In genomic region chr16:4680673-4681470, GRCh38 we compare ENCODE assay signal across 9 cellular contexts. TPM values are rescaled to one million over a fixed set of nuclear protein-coding genes. Genes with fewer than 3 reads are reported as not detected.
DNase-seq lines count a peak whose midpoint lies in the region; ATAC-seq and TF ChIP-seq lines count a peak whose summit lies in the region.
"Had no signal": no experiment of that assay in that cellular context is flagged by ENCODE, and none has a peak within 500 bp of the region (broad histone marks: within the 10 kb centered on the region; RNA-seq: fewer than 3 reads in every experiment).

No MANE protein-coding gene starts in this region.

- peaks cover 11 to 99% (median 81%) of the 10 kb centered on the region in 4 donors for H3K36me3 ChIP-seq in esophagus muscularis mucosa
- peaks cover 0 to 75% (median 0%) of the 10 kb centered on the region in 3 experiments for H3K36me3 ChIP-seq in naive thymus-derived CD4-positive, alpha-beta T cell (ENCODE audit: control insufficient read depth in 2 of 3, insufficient read depth in 3 of 3, low read length in 3 of 3)

- TF ChIP-seq POLR2A in esophagus muscularis mucosa (IDR thresholded peaks at IDR 0.05; ENCODE audit: low read depth) = no peak

- no peaks in the 10 kb centered on the region for H3K36me3 Mint-ChIP-seq in natural killer cell
- no peaks in the 10 kb centered on the region for H3K36me3 Mint-ChIP-seq in natural killer cell treated with Interleukin-12 subunit alpha and Interleukin-12 subunit beta and Interleukin-15 and Interleukin-18, amount 100 ng/mL, for 72 hours
- peaks cover 0 to 15% (median 0%) of the 10 kb centered on the region in 5 donors for H3K36me3 Mint-ChIP-seq in naive thymus-derived CD4-positive, alpha-beta T cell

- peak overlapping the region; percentile 29 to 65 for H3K27ac Mint-ChIP-seq in natural killer cell
- peak overlapping the region in 1 of 2 donors; percentile 35 for H3K27ac Mint-ChIP-seq in natural killer cell treated with Interleukin-12 subunit alpha and Interleukin-12 subunit beta and Interleukin-15 and Interleukin-18, amount 100 ng/mL, for 72 hours
- H3K27ac Mint-ChIP-seq in naive thymus-derived CD4-positive, alpha-beta T cell = peak overlapping the region in 7 of 9 donors; percentile 25 to 88 (median 59)

- ATAC-seq in natural killer cell = no peak
- ATAC-seq in natural killer cell treated with Interleukin-12 subunit alpha and Interleukin-12 subunit beta and Interleukin-15 and Interleukin-18, amount 100 ng/mL, for 72 hours = no peak
- no peak for ATAC-seq in naive thymus-derived CD4-positive, alpha-beta T cell
- ATAC-seq: activated CD4-positive, CD25-positive, alpha-beta regulatory T cell treated with anti-CD3 and anti-CD28 coated beads, Interleukin-2, amount 50 U/mL, for 24 hours had no signal

- H3K9me3 ChIP-seq in esophagus muscularis mucosa = no peaks in the 10 kb centered on the region
- no peaks in the 10 kb centered on the region for H3K9me3 ChIP-seq in naive thymus-derived CD4-positive, alpha-beta T cell (ENCODE audit: control insufficient read depth in 2 of 3, low read length in 3 of 3)

- H3K4me3 Mint-ChIP-seq in natural killer cell = no peak overlapping the region
- no peak overlapping the region for H3K4me3 Mint-ChIP-seq in natural killer cell treated with Interleukin-12 subunit alpha and Interleukin-12 subunit beta and Interleukin-15 and Interleukin-18, amount 100 ng/mL, for 72 hours
- peak overlapping the region in 4 of 10 donors; percentile 25 to 65 (median 50) for H3K4me3 Mint-ChIP-seq in naive thymus-derived CD4-positive, alpha-beta T cell

- no peak for DNase-seq in natural killer cell
- DNase-seq in natural killer cell treated with Interleukin-12 subunit alpha and Interleukin-12 subunit beta and Interleukin-15 and Interleukin-18, amount 100 ng/mL, for 72 hours (ENCODE audit: low spot score) = no peak
- no peak for DNase-seq in esophagus muscularis mucosa (ENCODE audit: extremely low spot score)
- DNase-seq in naive thymus-derived CD4-positive, alpha-beta T cell = no peak
- DNase-seq in NCI-H1417 treated with DMSO at 0.1 percent for 48 hours (lab: John Stamatoyannopoulos, UW) = no peak
- DNase-seq in dermis blood vessel endothelial cell = no peak
- DNase-seq in HPDE6-E6E7 (ENCODE audit: extremely low spot score) = no peak
- DNase-seq in GM03348 (ENCODE audit: low spot score) = no peak

- WGBS in esophagus muscularis mucosa = 88% methylated on average over 23 of the region's 26 CpGs

- H3K4me1 Mint-ChIP-seq in natural killer cell = peaks cover 12 to 26% of the 10 kb centered on the region in 2 donors
- H3K4me1 Mint-ChIP-seq in natural killer cell treated with Interleukin-12 subunit alpha and Interleukin-12 subunit beta and Interleukin-15 and Interleukin-18, amount 100 ng/mL, for 72 hours (ENCODE audit: low read depth in 2 of 2) = peaks cover 12 to 16% of the 10 kb centered on the region in 2 donors
- H3K4me1 Mint-ChIP-seq in naive thymus-derived CD4-positive, alpha-beta T cell = peaks cover 24 to 35% (median 28%) of the 10 kb centered on the region in 7 donors

- H3K27me3 ChIP-seq in esophagus muscularis mucosa = no peaks in the 10 kb centered on the region
- H3K27me3 ChIP-seq in naive thymus-derived CD4-positive, alpha-beta T cell (ENCODE audit: control insufficient read depth in 2 of 2, insufficient read depth in 2 of 2, low read length in 2 of 2) = no peaks in the 10 kb centered on the region

- intact Hi-C loops in natural killer cell (cut with micrococcal nuclease) (no loop called here), esophagus muscularis mucosa (cut with DNase I) (loop anchor here (5.0 kb wide), 1 partner anchor 69 kb away; the partner anchor contains the start of gene UBALD1)
- intact Hi-C loops in naive thymus-derived CD4-positive, alpha-beta T cell (cut with micrococcal nuclease) = no loop called here

- POLR2A ChIA-PET in naive thymus-derived CD4-positive, alpha-beta T cell (lab: Charles Lee) = interaction anchor here (1.4 to 1.5 kb wide), 2 partner anchors 10 to 16 kb away, joined by 3 to 4 read pairs; no protein-coding TSS in a partner anchor

- H3K9me3 Mint-ChIP-seq in natural killer cell = no peaks in the 10 kb centered on the region
- H3K9me3 Mint-ChIP-seq in natural killer cell treated with Interleukin-12 subunit alpha and Interleukin-12 subunit beta and Interleukin-15 and Interleukin-18, amount 100 ng/mL, for 72 hours = no peaks in the 10 kb centered on the region
- H3K9me3 Mint-ChIP-seq in naive thymus-derived CD4-positive, alpha-beta T cell = no peaks in the 10 kb centered on the region

- H3K4me1 ChIP-seq in esophagus muscularis mucosa = peaks cover 23 to 49% (median 37%) of the 10 kb centered on the region in 4 donors
- peaks cover 13 to 18% of the 10 kb centered on the region in 2 donors for H3K4me1 ChIP-seq in naive thymus-derived CD4-positive, alpha-beta T cell (ENCODE audit: control insufficient read depth in 2 of 2, insufficient read depth in 2 of 2, low read length in 2 of 2)

- CTCF ChIA-PET in naive thymus-derived CD4-positive, alpha-beta T cell (lab: Charles Lee) = no interaction called here

- H3K27ac ChIP-seq in esophagus muscularis mucosa (replicated peaks in 1 of 4) = peak overlapping the region; percentile 43 to 84 (median 77)
- peak overlapping the region; percentile 27 for H3K27ac ChIP-seq in naive thymus-derived CD4-positive, alpha-beta T cell (ENCODE audit: low read depth, low read length)

- no peaks in the 10 kb centered on the region for H3K27me3 Mint-ChIP-seq in natural killer cell (ENCODE audit: low read depth in 2 of 2)
- H3K27me3 Mint-ChIP-seq in natural killer cell treated with Interleukin-12 subunit alpha and Interleukin-12 subunit beta and Interleukin-15 and Interleukin-18, amount 100 ng/mL, for 72 hours = no peaks in the 10 kb centered on the region
- no peaks in the 10 kb centered on the region for H3K27me3 Mint-ChIP-seq in naive thymus-derived CD4-positive, alpha-beta T cell

- TF ChIP-seq CTCF in natural killer cell (IDR thresholded peaks at IDR 0.05) (no peak), esophagus muscularis mucosa (IDR thresholded peaks at IDR 0.05) (no peak)

- peak overlapping the region; percentile 32 to 52 (median 42) for H3K4me3 ChIP-seq in esophagus muscularis mucosa
- no peak overlapping the region for H3K4me3 ChIP-seq in naive thymus-derived CD4-positive, alpha-beta T cell (ENCODE audit: low read length)

- TF ChIP-seq EP300 in esophagus muscularis mucosa (IDR thresholded peaks at IDR 0.05) = no peak

RNA-seq across cellular contexts. Expression of gene NUDT16L1, which starts 12.5 kb away (rescaled TPM):
- total RNA-seq in natural killer cell (10 to 100 TPM; 30.8 to 39.1 (median 35.0) TPM), esophagus muscularis mucosa (10 to 100 TPM; 18.1 to 33.9 (median 24.6) TPM), dermis blood vessel endothelial cell (34.4 and 39.0 TPM in 2 replicates)
- 10 to 100 TPM; 37.3 to 57.0 TPM for total RNA-seq in natural killer cell treated with Interleukin-12 subunit alpha and Interleukin-12 subunit beta and Interleukin-15 and Interleukin-18, amount 100 ng/mL, for 72 hours
- total RNA-seq in naive thymus-derived CD4-positive, alpha-beta T cell = 10 to 100 TPM; 42.8 to 65.4 (median 53.3) TPM
- 100 to 1,000 TPM; 104 to 133 TPM for polyA plus RNA-seq in naive thymus-derived CD4-positive, alpha-beta T cell

RNA-seq across cellular contexts. Expression of gene ANKS3, which starts 53.2 kb away (rescaled TPM):
- total RNA-seq in natural killer cell = 10 to 100 TPM; 19.7 to 20.8 (median 20.5) TPM
- 10 to 100 TPM; 19.0 to 39.1 TPM for total RNA-seq in natural killer cell treated with Interleukin-12 subunit alpha and Interleukin-12 subunit beta and Interleukin-15 and Interleukin-18, amount 100 ng/mL, for 72 hours
- total RNA-seq in esophagus muscularis mucosa = 10 to 100 TPM; 17.0 to 29.0 (median 24.7) TPM
- total RNA-seq in naive thymus-derived CD4-positive, alpha-beta T cell = 10 to 100 TPM; 17.6 to 32.7 (median 25.3) TPM
- 1 to 10 TPM; 4.1 to 8.5 TPM for polyA plus RNA-seq in naive thymus-derived CD4-positive, alpha-beta T cell
- total RNA-seq in dermis blood vessel endothelial cell = 14.8 and 29.3 TPM in 2 replicates

RNA-seq across cellular contexts. Expression of gene DNAAF8, which starts 53.5 kb away (rescaled TPM):
- total RNA-seq in natural killer cell (under 1 TPM in 1 of 3 donors, not detected in 2; 0.54 TPM), esophagus muscularis mucosa (1 to 10 TPM in 2 of 4 donors, under 1 TPM in 2; 0.42 to 1.7 (median 0.94) TPM), dermis blood vessel endothelial cell (0.70 and 1.7 TPM in 2 replicates)
- under 1 TPM in 1 of 2 donors, not detected in 1; 0.53 TPM for total RNA-seq in natural killer cell treated with Interleukin-12 subunit alpha and Interleukin-12 subunit beta and Interleukin-15 and Interleukin-18, amount 100 ng/mL, for 72 hours
- under 1 TPM; 0.11 to 0.57 (median 0.27) TPM for total RNA-seq in naive thymus-derived CD4-positive, alpha-beta T cell
- under 1 TPM in 1 of 2 donors, not detected in 1; 0.31 TPM for polyA plus RNA-seq in naive thymus-derived CD4-positive, alpha-beta T cell

RNA-seq across cellular contexts. Expression of gene MGRN1, which starts 56.2 kb away (rescaled TPM):
- total RNA-seq in natural killer cell = 100 to 1,000 TPM; 102 to 106 (median 105) TPM
- total RNA-seq in natural killer cell treated with Interleukin-12 subunit alpha and Interleukin-12 subunit beta and Interleukin-15 and Interleukin-18, amount 100 ng/mL, for 72 hours = 100 to 1,000 TPM in 1 of 2 donors, 10 to 100 TPM in 1; 86.9 to 105 TPM
- 10 to 100 TPM; 40.3 to 75.6 (median 48.5) TPM for total RNA-seq in esophagus muscularis mucosa
- total RNA-seq in naive thymus-derived CD4-positive, alpha-beta T cell = 100 to 1,000 TPM in 1 of 5 experiments, 10 to 100 TPM in 4; 62.6 to 103 (median 81.2) TPM
- polyA plus RNA-seq in naive thymus-derived CD4-positive, alpha-beta T cell = 1 to 10 TPM; 4.9 to 10.0 TPM
- 29.3 and 46.0 TPM in 2 replicates for total RNA-seq in dermis blood vessel endothelial cell
